20 cellular contexts compared by ENCODE assay signal in genomic region chrX:82333575-82333974, GRCh38.
DNase-seq lines count a peak whose midpoint lies in the region; ATAC-seq, FAIRE-seq and TF ChIP-seq lines count a peak whose summit lies in the region.
"Had no signal": no experiment of that assay in that cellular context is flagged by ENCODE, and none has a peak within 500 bp of the region (broad histone marks: within the 10 kb centered on the region; RNA-seq: fewer than 3 reads in every experiment).

No MANE protein-coding gene starts in this region.

- intact Hi-C loops in HepG2 (cut with micrococcal nuclease; ENCODE audit: unreplicated experiment): no loop called here
- intact Hi-C loops in right lobe of liver (cut with DNase I): no loop called here

- H3K4me2 ChIP-seq in HepG2 (ENCODE audit: low read depth, low read length) (no peak overlapping the region), neural progenitor cell (no peak overlapping the region)
- H3K4me2 ChIP-seq: BLaER1 had no signal

- H3K79me2 ChIP-seq in HepG2 (ENCODE audit: insufficient read depth, low read length) (no peaks in the 10 kb centered on the region), neural progenitor cell (ENCODE audit: low read depth) (no peaks in the 10 kb centered on the region)

- H2AFZ ChIP-seq in HepG2 (ENCODE audit: low read length): no peak overlapping the region
- no peak overlapping the region for H2AFZ ChIP-seq in neural progenitor cell (replicated peaks)

- H3K4me3 Mint-ChIP-seq in neural progenitor cell: no peak overlapping the region
- H3K4me3 Mint-ChIP-seq: CD4-positive, CD25-positive, alpha-beta regulatory T cell; CD8-positive, alpha-beta T cell; HFFc6 had no signal

- no peaks in the 10 kb centered on the region for H3K4me1 Mint-ChIP-seq in neural progenitor cell
- H3K4me1 Mint-ChIP-seq: CD4-positive, CD25-positive, alpha-beta regulatory T cell had no signal

- no peaks in the 10 kb centered on the region for H3K36me3 Mint-ChIP-seq in neural progenitor cell
- H3K36me3 Mint-ChIP-seq: CD4-positive, CD25-positive, alpha-beta regulatory T cell; CD8-positive, alpha-beta T cell had no signal

- CTCF ChIA-PET in HepG2 (lab: Yijun Ruan, JAX; ENCODE audit: low intra/inter-chr PET ratio, low total read pairs): no interaction called here

- no peaks in the 10 kb centered on the region for H3K9me3 Mint-ChIP-seq in neural progenitor cell

- H4K20me1 ChIP-seq in HepG2 (ENCODE audit: insufficient read depth, low read length) (no peaks in the 10 kb centered on the region), neural progenitor cell (ENCODE audit: low read depth) (no peaks in the 10 kb centered on the region)
- H4K20me1 ChIP-seq: BLaER1 had no signal

- in situ Hi-C loops in HepG2 (cut with HindIII; ENCODE audit: extremely low pct_ligation_motif_present, low pct_unique_long_range_greater_than_20kb): no loop called here

- POLR2A ChIA-PET in HepG2 (lab: Yijun Ruan, JAX): no interaction called here

- H3K36me3 ChIP-seq in liver (ENCODE audit: control insufficient read depth in 4 of 4, insufficient read depth in 3 of 4, low read depth in 1 of 4, low read length in 3 of 4): no peaks in the 10 kb centered on the region
- H3K36me3 ChIP-seq in HepG2 (replicated peaks in 1 of 2; ENCODE audit: control insufficient read depth in 1 of 2, insufficient read depth in 2 of 2, low read length in 2 of 2): no peaks in the 10 kb centered on the region
- H3K36me3 ChIP-seq in right lobe of liver: no peaks in the 10 kb centered on the region
- no peaks in the 10 kb centered on the region for H3K36me3 ChIP-seq in neural progenitor cell
- H3K36me3 ChIP-seq: BLaER1, HAP-1 had no signal

- H3K27ac Mint-ChIP-seq in neural progenitor cell: no peak overlapping the region
- H3K27ac Mint-ChIP-seq: CD4-positive, CD25-positive, alpha-beta regulatory T cell; CD8-positive, alpha-beta T cell; HFFc6 had no signal

- WGBS in liver: 20% methylated on average over 1 of the region's 1 CpG
- WGBS in HepG2 (ENCODE audit: low lambda C conversion rate): 0% methylated on average over 1 of the region's 1 CpG
- WGBS in right lobe of liver (ENCODE audit: insufficient coverage, low coverage, low lambda C conversion rate, missing lambda C conversion rate): 19% methylated on average over 1 of the region's 1 CpG

- TF ChIP-seq POLR2A in HepG2 (IDR thresholded peaks at IDR 0.05; ENCODE audit: insufficient read depth in 1 of 2, low read depth in 2 of 2, low read length in 2 of 2) (no peak), right lobe of liver (IDR thresholded peaks at IDR 0.05) (no peak)

- H3K4me3 ChIP-seq in liver (ENCODE audit: low read depth in 1 of 3, low read length in 3 of 3) (no peak overlapping the region), HepG2 (replicated peaks in 1 of 3; ENCODE audit: insufficient read depth in 1 of 3, low read depth in 2 of 3, low read length in 3 of 3) (no peak overlapping the region), right lobe of liver (no peak overlapping the region), neural progenitor cell (no peak overlapping the region)
- H3K4me3 ChIP-seq: BLaER1, HAP-1 had no signal

- H3F3A ChIP-seq in neural progenitor cell (ENCODE audit: low read depth): no peaks in the 10 kb centered on the region

- H3K9ac ChIP-seq in liver (ENCODE audit: low read depth in 1 of 2, low read length in 2 of 2): no peak overlapping the region
- H3K9ac ChIP-seq in HepG2 (ENCODE audit: insufficient read depth, low read depth, low read length): no peak overlapping the region
- no peak overlapping the region for H3K9ac ChIP-seq in neural progenitor cell
- H3K9ac ChIP-seq: BLaER1 had no signal

- no peaks in the 10 kb centered on the region for H3K9me3 ChIP-seq in liver (ENCODE audit: control insufficient read depth in 4 of 4, low read length in 3 of 4)
- H3K9me3 ChIP-seq in HepG2 (ENCODE audit: low read length): peaks cover 18% of the 10 kb centered on the region
- no peaks in the 10 kb centered on the region for H3K9me3 ChIP-seq in right lobe of liver
- peaks cover 6% of the 10 kb centered on the region for H3K9me3 ChIP-seq in neural progenitor cell (ENCODE audit: low read depth)
- H3K9me3 ChIP-seq: BLaER1, HAP-1 had no signal

- H3K27me3 ChIP-seq in liver (ENCODE audit: control insufficient read depth in 4 of 4, insufficient read depth in 4 of 4, low read length in 3 of 4) (no peaks in the 10 kb centered on the region), HepG2 (ENCODE audit: control insufficient read depth in 1 of 2, insufficient read depth in 2 of 2, low read length in 2 of 2) (no peaks in the 10 kb centered on the region), right lobe of liver (no peaks in the 10 kb centered on the region), neural progenitor cell (no peaks in the 10 kb centered on the region)

- FAIRE-seq in HepG2 (lab: Jason Lieb, UNC): no peak
- FAIRE-seq: GM12891, H54 had no signal

- H3K4me1 ChIP-seq in liver (ENCODE audit: control insufficient read depth in 4 of 4, insufficient read depth in 4 of 4, low read length in 3 of 4) (peaks cover 0 to 6% (median 2%) of the 10 kb centered on the region in 4 donors), HepG2 (ENCODE audit: insufficient read depth, low read length) (no peaks in the 10 kb centered on the region), right lobe of liver (no peaks in the 10 kb centered on the region), neural progenitor cell (no peaks in the 10 kb centered on the region)
- H3K4me1 ChIP-seq: BLaER1, HAP-1 had no signal

- H3K27ac ChIP-seq in liver (ENCODE audit: low read depth in 1 of 2, low read length in 2 of 2): peak overlapping the region in 1 of 2 donors; percentile 35
- no peak overlapping the region for H3K27ac ChIP-seq in HepG2 (ENCODE audit: extremely low read length, insufficient read depth, low read length)
- H3K27ac ChIP-seq in right lobe of liver: no peak overlapping the region
- H3K27ac ChIP-seq in neural progenitor cell: no peak overlapping the region
- H3K27ac ChIP-seq: BLaER1, C4-2B had no signal

- TF ChIP-seq RAD21 in liver (IDR thresholded peaks at IDR 0.05) (peak in 1 of 2 donors; percentile 36), HepG2 (CRISPR knock-in tag; IDR thresholded peaks at IDR 0.05) (no peak)

- no peaks in the 10 kb centered on the region for H3K27me3 Mint-ChIP-seq in neural progenitor cell (ENCODE audit: insufficient read depth, low read depth)
- H3K27me3 Mint-ChIP-seq: CD4-positive, CD25-positive, alpha-beta regulatory T cell had no signal

- TF ChIP-seq CTCF in liver (IDR thresholded peaks at IDR 0.05; ENCODE audit: low read depth, low read length, missing input control) (no peak), HepG2 (CRISPR knock-in tag; IDR thresholded peaks at IDR 0.05) (no peak), right lobe of liver (IDR thresholded peaks at IDR 0.05) (no peak), neural progenitor cell (IDR thresholded peaks at IDR 0.05) (no peak)

- TF ChIP-seq EP300 in HepG2 (IDR thresholded peaks at IDR 0.05; ENCODE audit: low read depth in 2 of 2, low read length in 2 of 2): no peak
- TF ChIP-seq EP300 in HepG2 (CRISPR knock-in tag; IDR thresholded peaks at IDR 0.05; ENCODE audit: borderline replicate concordance): no peak

- BruUV-seq in HepG2 (replicated peaks; lab: Mats Ljungman, UMichigan): no TSS peak

- ATAC-seq in HepG2 (no peak), right lobe of liver (peak; percentile 86 to 96 (median 92)), HG02938 (IDR thresholded peaks at IDR 0.05; ENCODE audit: unreplicated experiment) (no peak)
- ATAC-seq: CD8-positive, alpha-beta T cell had no signal

- no peak for DNase-seq in HepG2 (ENCODE audit: low spot score)
- DNase-seq in foreskin melanocyte: peak; percentile 21
- DNase-seq in right lobe of liver: no peak
- no peak for DNase-seq in NCI-H187 treated with DMSO at 0.1 percent for 48 hours (lab: John Stamatoyannopoulos, UW)
- no peak for DNase-seq in neural progenitor cell (ENCODE audit: low spot score)
- DNase-seq: 8988T; CD4-positive, CD25-positive, alpha-beta regulatory T cell; CD8-positive, alpha-beta T cell; DMS53; DMS79 treated with DMSO at 0.1 percent for 48 hours; GF-D8; GOT3; HFFc6 had no signal

TF ChIP-seq in liver, 16 proteins besides CTCF, POLR2A, EP300 and RAD21 (continues in another document):
- TF ChIP-seq YY1 (IDR thresholded peaks at IDR 0.05) (peak; percentile 40), MAX (IDR thresholded peaks at IDR 0.05) (no peak), HNF4G (IDR thresholded peaks at IDR 0.05) (no peak), EGR1 (IDR thresholded peaks at IDR 0.05; ENCODE audit: low read depth in 2 of 2) (no peak), FOXA1 (IDR thresholded peaks at IDR 0.05) (peak; percentile 50), RXRA (IDR thresholded peaks at IDR 0.05) (peak in 1 of 2 donors; percentile 58), GABPA (IDR thresholded peaks at IDR 0.05 in 1 of 2, conservative IDR thresholded peaks at IDR 0.05 in 1 of 2) (no peak), HNF4A (conservative IDR thresholded peaks at IDR 0.05) (peak; percentile 37 to 75), NR2F2 (IDR thresholded peaks at IDR 0.05) (no peak), TAF1 (conservative IDR thresholded peaks at IDR 0.05) (no peak), SP1 (IDR thresholded peaks at IDR 0.05) (no peak), FOXA2 (IDR thresholded peaks at IDR 0.05) (peak; percentile 79), JUND (IDR thresholded peaks at IDR 0.05) (no peak)

TF ChIP-seq in HepG2, 621 proteins besides CTCF, POLR2A, EP300 and RAD21 (continues in another document):
- TF ChIP-seq RCOR2 (CRISPR knock-in tag; IDR thresholded peaks at IDR 0.05) (no peak), MAZ (IDR thresholded peaks at IDR 0.05; ENCODE audit: borderline replicate concordance, low read depth, low read length) (no peak), MAZ (CRISPR knock-in tag; IDR thresholded peaks at IDR 0.05; ENCODE audit: low read depth) (no peak), ZNF773 (CRISPR knock-in tag; IDR thresholded peaks at IDR 0.05; ENCODE audit: borderline replicate concordance) (no peak), TRIM22 (IDR thresholded peaks at IDR 0.05) (no peak), HIVEP1 (CRISPR knock-in tag; IDR thresholded peaks at IDR 0.05) (no peak), HNF4G (IDR thresholded peaks at IDR 0.05; ENCODE audit: borderline replicate concordance, low read depth, low read length) (no peak), HNF4G (CRISPR knock-in tag; IDR thresholded peaks at IDR 0.05; ENCODE audit: borderline replicate concordance, low read depth) (no peak), ZNF234 (CRISPR knock-in tag; conservative IDR thresholded peaks at IDR 0.05) (no peak), NR2F6 (IDR thresholded peaks at IDR 0.05) (no peak), NR2F6 (CRISPR knock-in tag; IDR thresholded peaks at IDR 0.05) (no peak)

Comparison
In these comparisons a context has a peak if more than half of its experiments do, and no peak if none do; other contexts are left out.
1. ATAC-seq: peak in right lobe of liver (4 of 4); none in HepG2 (single experiment) and HG02938 (single experiment).